Comparison of ENCODE assay signal across 8 cellular contexts in the genomic region with DNA sequence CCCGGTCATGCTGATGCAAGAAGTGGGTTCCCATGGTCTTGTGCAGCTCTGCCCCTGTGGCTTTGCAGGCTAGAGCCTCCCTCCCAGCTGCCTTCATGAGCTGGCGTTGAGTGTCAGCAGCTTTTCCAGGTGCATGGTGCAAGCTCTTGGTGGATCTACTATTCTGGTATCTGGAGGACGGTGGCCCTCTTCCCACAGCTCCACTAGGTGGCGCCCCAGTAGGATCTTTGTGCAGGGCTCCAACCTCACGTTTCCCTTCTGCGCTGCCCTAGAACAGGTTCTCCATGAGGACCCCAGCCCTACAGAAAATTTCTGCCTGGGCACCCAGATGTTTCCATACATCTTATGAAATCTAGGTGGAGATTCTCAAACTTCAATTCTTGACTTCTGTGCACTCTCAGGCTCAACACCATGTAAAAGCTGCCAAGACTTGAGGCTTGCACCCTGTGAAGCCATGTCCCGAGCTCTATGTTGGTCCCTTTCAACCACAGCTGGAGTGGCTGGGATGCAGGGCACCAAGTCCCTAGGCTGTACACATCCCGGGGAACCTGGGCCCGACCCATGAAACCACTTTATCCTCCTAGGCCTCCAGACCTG.
A peak's percentile ranks its signal among the peaks of the same experiment; 100 is the strongest.
DNase-seq lines count a peak whose midpoint lies in the region; ATAC-seq lines count a peak whose summit lies in the region.

No MANE protein-coding gene starts in this region.

- no peaks in the 10 kb centered on the region for H3K36me3 ChIP-seq in CD4-positive, CD25-positive, alpha-beta regulatory T cell (ENCODE audit: control insufficient read depth, insufficient read depth, low read length)

- H3K4me3 ChIP-seq in CD4-positive, CD25-positive, alpha-beta regulatory T cell (ENCODE audit: low read depth, low read length): no peak overlapping the region

- H3K36me3 Mint-ChIP-seq in CD4-positive, CD25-positive, alpha-beta regulatory T cell: no peaks in the 10 kb centered on the region
- no peaks in the 10 kb centered on the region for H3K36me3 Mint-ChIP-seq in activated naive CD8-positive, alpha-beta T cell treated with anti-CD3 and anti-CD28 coated beads for 36 hours

- peak; percentile 53 to 61 for ATAC-seq in CD4-positive, CD25-positive, alpha-beta regulatory T cell (ENCODE audit: low read depth in 2 of 2)
- ATAC-seq in GM19324 (IDR thresholded peaks at IDR 0.05; ENCODE audit: low FRiP score, unreplicated experiment): peak; percentile 90
- ATAC-seq in HG03442 (IDR thresholded peaks at IDR 0.05; ENCODE audit: unreplicated experiment): peak; percentile 87

- peaks cover 7% of the 10 kb centered on the region for H3K27me3 ChIP-seq in CD4-positive, CD25-positive, alpha-beta regulatory T cell (ENCODE audit: control insufficient read depth, insufficient read depth, low read length)

- H3K9me3 Mint-ChIP-seq in CD4-positive, CD25-positive, alpha-beta regulatory T cell: peaks cover 0 to 1% (median 0%) of the 10 kb centered on the region in 7 donors
- peaks cover 6% of the 10 kb centered on the region for H3K9me3 Mint-ChIP-seq in activated naive CD8-positive, alpha-beta T cell treated with anti-CD3 and anti-CD28 coated beads for 36 hours

- no peaks in the 10 kb centered on the region for H3K9me3 ChIP-seq in CD4-positive, CD25-positive, alpha-beta regulatory T cell (ENCODE audit: control insufficient read depth in 2 of 2, low read length in 2 of 2)

- DNase-seq in CD4-positive, CD25-positive, alpha-beta regulatory T cell: peak; percentile 39 to 69 (median 60)
- peak; percentile 36 for DNase-seq in SKM-1 (lab: John Stamatoyannopoulos, UW; ENCODE audit: unreplicated experiment)
- peak; percentile 66 for DNase-seq in activated naive CD8-positive, alpha-beta T cell treated with anti-CD3 and anti-CD28 coated beads for 36 hours
- DNase-seq in hypothalamus (lab: John Stamatoyannopoulos, UW): peak in 29 of 51 donors; percentile 1 to 53 (median 6)
- DNase-seq in stimulated activated CD4-positive, alpha-beta T cell treated with anti-CD3 and anti-CD28 coated beads, Interleukin-1b, Interleukin-23, amount 100 ng/mL, for 48 hours: peak; percentile 72
- no peak for DNase-seq in 8988T

- H3K27ac Mint-ChIP-seq in CD4-positive, CD25-positive, alpha-beta regulatory T cell: no peak overlapping the region
- H3K27ac Mint-ChIP-seq in activated naive CD8-positive, alpha-beta T cell treated with anti-CD3 and anti-CD28 coated beads for 36 hours: no peak overlapping the region

- no peaks in the 10 kb centered on the region for H3K4me1 ChIP-seq in CD4-positive, CD25-positive, alpha-beta regulatory T cell (ENCODE audit: control insufficient read depth, insufficient read depth, low read length, poor library complexity, severe bottlenecking)

- peaks cover 5% of the 10 kb centered on the region for H3K27me3 Mint-ChIP-seq in CD4-positive, CD25-positive, alpha-beta regulatory T cell
- peaks cover 8% of the 10 kb centered on the region for H3K27me3 Mint-ChIP-seq in activated naive CD8-positive, alpha-beta T cell treated with anti-CD3 and anti-CD28 coated beads for 36 hours

- peaks cover 0 to 4% (median 0%) of the 10 kb centered on the region in 4 donors for H3K4me1 Mint-ChIP-seq in CD4-positive, CD25-positive, alpha-beta regulatory T cell
- H3K4me1 Mint-ChIP-seq in activated naive CD8-positive, alpha-beta T cell treated with anti-CD3 and anti-CD28 coated beads for 36 hours: peaks cover 1% of the 10 kb centered on the region

- no peak overlapping the region for H3K4me3 Mint-ChIP-seq in CD4-positive, CD25-positive, alpha-beta regulatory T cell
- H3K4me3 Mint-ChIP-seq in activated naive CD8-positive, alpha-beta T cell treated with anti-CD3 and anti-CD28 coated beads for 36 hours: no peak overlapping the region

- H3K27ac ChIP-seq in CD4-positive, CD25-positive, alpha-beta regulatory T cell (ENCODE audit: insufficient read depth, low read length, poor library complexity, severe bottlenecking): no peak overlapping the region
